Comparison of ENCODE assay signal across 1 cellular context in the genomic region with DNA sequence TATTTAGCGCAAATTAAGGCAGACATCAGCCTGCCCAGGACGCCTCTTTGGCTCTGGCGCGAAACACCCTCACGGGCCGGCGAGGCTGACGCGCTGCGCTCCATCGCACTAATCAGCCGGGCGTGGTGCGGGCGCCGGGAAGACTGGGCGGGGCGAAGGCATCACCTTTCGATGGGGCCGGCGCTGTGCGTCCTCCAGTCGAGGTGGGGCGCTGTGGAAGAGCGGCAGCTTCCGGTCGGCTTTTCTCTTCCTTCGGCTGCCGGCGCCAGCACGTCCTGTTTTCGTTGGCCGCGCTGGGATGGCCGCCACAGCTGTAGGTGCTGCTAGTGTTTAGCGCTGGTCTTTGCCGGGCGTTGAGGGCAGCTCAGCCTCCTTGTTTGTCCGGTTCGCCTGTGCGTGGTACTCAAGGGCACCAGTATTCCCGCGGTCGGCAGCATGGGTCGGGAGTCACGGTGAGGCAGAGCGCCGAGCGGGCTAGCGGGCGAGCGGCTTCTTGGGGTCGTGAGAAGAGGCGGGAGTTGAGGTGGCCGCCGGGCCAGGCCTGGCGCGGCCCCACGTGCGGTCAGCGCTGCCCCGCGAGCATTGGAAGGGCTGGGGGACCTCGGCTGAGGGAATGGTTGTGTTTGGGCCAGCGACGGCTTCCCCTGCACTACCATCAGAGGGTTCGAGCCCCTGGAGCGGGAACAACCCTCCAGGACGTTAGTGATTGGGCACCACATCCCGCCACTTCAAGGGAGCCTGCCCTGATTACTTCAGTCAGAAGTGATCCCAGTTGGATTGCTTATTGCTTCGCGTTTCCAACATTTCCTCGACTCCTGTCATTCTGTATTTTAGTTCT.
TF ChIP-seq lines count a peak whose summit lies in the region.

A gene with protein sequence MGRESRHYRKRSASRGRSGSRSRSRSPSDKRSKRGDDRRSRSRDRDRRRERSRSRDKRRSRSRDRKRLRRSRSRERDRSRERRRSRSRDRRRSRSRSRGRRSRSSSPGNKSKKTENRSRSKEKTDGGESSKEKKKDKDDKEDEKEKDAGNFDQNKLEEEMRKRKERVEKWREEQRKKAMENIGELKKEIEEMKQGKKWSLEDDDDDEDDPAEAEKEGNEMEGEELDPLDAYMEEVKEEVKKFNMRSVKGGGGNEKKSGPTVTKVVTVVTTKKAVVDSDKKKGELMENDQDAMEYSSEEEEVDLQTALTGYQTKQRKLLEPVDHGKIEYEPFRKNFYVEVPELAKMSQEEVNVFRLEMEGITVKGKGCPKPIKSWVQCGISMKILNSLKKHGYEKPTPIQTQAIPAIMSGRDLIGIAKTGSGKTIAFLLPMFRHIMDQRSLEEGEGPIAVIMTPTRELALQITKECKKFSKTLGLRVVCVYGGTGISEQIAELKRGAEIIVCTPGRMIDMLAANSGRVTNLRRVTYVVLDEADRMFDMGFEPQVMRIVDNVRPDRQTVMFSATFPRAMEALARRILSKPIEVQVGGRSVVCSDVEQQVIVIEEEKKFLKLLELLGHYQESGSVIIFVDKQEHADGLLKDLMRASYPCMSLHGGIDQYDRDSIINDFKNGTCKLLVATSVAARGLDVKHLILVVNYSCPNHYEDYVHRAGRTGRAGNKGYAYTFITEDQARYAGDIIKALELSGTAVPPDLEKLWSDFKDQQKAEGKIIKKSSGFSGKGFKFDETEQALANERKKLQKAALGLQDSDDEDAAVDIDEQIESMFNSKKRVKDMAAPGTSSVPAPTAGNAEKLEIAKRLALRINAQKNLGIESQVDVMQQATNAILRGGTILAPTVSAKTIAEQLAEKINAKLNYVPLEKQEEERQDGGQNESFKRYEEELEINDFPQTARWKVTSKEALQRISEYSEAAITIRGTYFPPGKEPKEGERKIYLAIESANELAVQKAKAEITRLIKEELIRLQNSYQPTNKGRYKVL (plus strand): TSS at position 276 of the 838 bp plus-strand sequence. CDS start 160 bp downstream, at position 436.

TF ChIP-seq in SK-N-SH treated with all-trans-retinoic acid at 6 μM for 48 hours, 23 proteins besides CTCF, POLR2A, EP300 and RAD21 (continued from another document):
- TF ChIP-seq, protein P1, sequence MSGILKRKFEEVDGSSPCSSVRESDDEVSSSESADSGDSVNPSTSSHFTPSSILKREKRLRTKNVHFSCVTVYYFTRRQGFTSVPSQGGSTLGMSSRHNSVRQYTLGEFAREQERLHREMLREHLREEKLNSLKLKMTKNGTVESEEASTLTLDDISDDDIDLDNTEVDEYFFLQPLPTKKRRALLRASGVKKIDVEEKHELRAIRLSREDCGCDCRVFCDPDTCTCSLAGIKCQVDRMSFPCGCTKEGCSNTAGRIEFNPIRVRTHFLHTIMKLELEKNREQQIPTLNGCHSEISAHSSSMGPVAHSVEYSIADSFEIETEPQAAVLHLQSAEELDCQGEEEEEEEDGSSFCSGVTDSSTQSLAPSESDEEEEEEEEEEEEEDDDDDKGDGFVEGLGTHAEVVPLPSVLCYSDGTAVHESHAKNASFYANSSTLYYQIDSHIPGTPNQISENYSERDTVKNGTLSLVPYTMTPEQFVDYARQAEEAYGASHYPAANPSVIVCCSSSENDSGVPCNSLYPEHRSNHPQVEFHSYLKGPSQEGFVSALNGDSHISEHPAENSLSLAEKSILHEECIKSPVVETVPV (CRISPR knock-in tag; IDR thresholded peaks at IDR 0.05) = no peak
- TF ChIP-seq RARB (CRISPR knock-in tag; IDR thresholded peaks at IDR 0.05) (no peak), TOX (CRISPR knock-in tag; IDR thresholded peaks at IDR 0.05; ENCODE audit: borderline replicate concordance) (no peak), ARNTL (CRISPR knock-in tag; IDR thresholded peaks at IDR 0.05; ENCODE audit: borderline replicate concordance, low read depth) (no peak), ZNF565 (CRISPR knock-in tag; conservative IDR thresholded peaks at IDR 0.05; ENCODE audit: low read depth) (no peak), PPARA (CRISPR knock-in tag; IDR thresholded peaks at IDR 0.05; ENCODE audit: borderline replicate concordance) (no peak), GLIS3 (CRISPR knock-in tag; IDR thresholded peaks at IDR 0.05) (no peak)
TF ChIP-seq in SK-N-SH treated with all-trans-retinoic acid at 6 μM for 48 hours: peak in this region for 2.
